ENCODE assay signal across 8 cellular contexts in the genomic region with DNA sequence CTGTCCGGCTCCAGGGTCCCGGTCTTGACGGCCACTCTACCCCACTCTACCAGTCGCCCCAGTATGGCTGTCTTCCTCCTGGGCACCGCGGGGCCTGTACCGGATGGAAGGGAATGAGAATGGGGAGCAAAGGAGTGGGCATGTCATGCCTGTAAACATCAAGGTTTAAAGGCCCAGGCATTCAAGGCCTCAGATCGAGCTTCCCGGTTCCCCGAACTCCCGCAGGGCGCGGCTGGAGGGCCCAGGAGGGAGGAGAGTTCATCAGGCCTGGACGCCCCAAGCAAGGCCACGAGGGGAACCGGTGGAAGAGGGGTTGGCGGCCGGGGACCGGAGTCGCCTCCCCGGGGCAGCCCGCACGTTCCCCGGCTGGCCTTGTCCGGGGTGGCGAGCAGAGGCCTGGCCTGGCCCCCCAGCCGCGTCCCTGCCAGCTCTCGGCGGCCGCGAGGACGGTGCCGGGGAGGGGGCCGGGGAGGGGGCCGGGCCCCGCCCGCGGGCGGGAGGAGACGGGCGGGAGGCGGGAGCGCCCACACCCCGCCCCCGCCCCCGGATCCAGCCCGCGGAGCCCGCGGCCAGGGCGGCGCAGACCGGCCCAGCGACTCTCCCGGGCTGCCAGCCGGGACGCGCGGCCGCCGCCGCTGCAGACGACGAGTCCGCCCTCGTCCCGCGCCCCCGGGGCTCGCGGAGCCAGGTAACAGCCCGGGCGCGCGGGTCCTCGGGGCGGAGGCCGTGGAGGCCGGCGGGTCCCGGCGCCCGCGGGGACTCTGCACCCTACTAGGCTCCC. TPM values are rescaled to one million over a fixed set of nuclear protein-coding genes. Genes with fewer than 3 reads are reported as not detected.
DNase-seq lines count a peak whose midpoint lies in the region; ATAC-seq and TF ChIP-seq lines count a peak whose summit lies in the region.

A gene with protein sequence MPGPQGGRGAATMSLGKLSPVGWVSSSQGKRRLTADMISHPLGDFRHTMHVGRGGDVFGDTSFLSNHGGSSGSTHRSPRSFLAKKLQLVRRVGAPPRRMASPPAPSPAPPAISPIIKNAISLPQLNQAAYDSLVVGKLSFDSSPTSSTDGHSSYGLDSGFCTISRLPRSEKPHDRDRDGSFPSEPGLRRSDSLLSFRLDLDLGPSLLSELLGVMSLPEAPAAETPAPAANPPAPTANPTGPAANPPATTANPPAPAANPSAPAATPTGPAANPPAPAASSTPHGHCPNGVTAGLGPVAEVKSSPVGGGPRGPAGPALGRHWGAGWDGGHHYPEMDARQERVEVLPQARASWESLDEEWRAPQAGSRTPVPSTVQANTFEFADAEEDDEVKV (plus strand): TSS at position 580 of the 781 bp plus-strand sequence. CDS start 5,870 bp downstream, outside the sequence.

- no peak for TF ChIP-seq RAD21 in liver (IDR thresholded peaks at IDR 0.05)

- H3K36me3 ChIP-seq in BJ (ENCODE audit: control insufficient read depth, insufficient read depth, low read length) (peaks cover 6% of the 10 kb centered on the region; the same call in 1 of the 2 replicates), duodenal mucosa (ENCODE audit: control insufficient read depth in 1 of 2, insufficient read depth in 2 of 2, low read length in 2 of 2) (peaks cover 0 to 3% of the 10 kb centered on the region in 2 donors), liver (ENCODE audit: control insufficient read depth in 4 of 4, insufficient read depth in 3 of 4, low read depth in 1 of 4, low read length in 3 of 4) (no peaks in the 10 kb centered on the region), stomach smooth muscle (ENCODE audit: control insufficient read depth in 2 of 2, insufficient read depth in 2 of 2, low read length in 2 of 2) (no peaks in the 10 kb centered on the region)

- H3K27me3 ChIP-seq in BJ (ENCODE audit: control insufficient read depth, insufficient read depth, low read length) = no peaks in the 10 kb centered on the region
- H3K27me3 ChIP-seq in duodenal mucosa (ENCODE audit: control insufficient read depth in 1 of 2, insufficient read depth in 2 of 2, low read length in 2 of 2) = no peaks in the 10 kb centered on the region
- H3K27me3 ChIP-seq in liver (ENCODE audit: control insufficient read depth in 4 of 4, insufficient read depth in 4 of 4, low read length in 3 of 4) = no peaks in the 10 kb centered on the region
- peaks cover 0 to 9% of the 10 kb centered on the region in 2 donors for H3K27me3 ChIP-seq in stomach smooth muscle (ENCODE audit: control insufficient read depth in 1 of 2, insufficient read depth in 2 of 2, low read length in 2 of 2)

- H3K4me1 ChIP-seq in duodenal mucosa (ENCODE audit: control insufficient read depth in 1 of 2, insufficient read depth in 2 of 2, low read length in 2 of 2) (peaks cover 61 to 67% of the 10 kb centered on the region in 2 donors), liver (ENCODE audit: control insufficient read depth in 4 of 4, insufficient read depth in 4 of 4, low read length in 3 of 4) (peaks cover 32 to 62% (median 50%) of the 10 kb centered on the region in 4 donors), stomach smooth muscle (ENCODE audit: control insufficient read depth, insufficient read depth, low read length) (peaks cover 51% of the 10 kb centered on the region)

- POLR2A ChIA-PET in BJ (lab: Charles Lee) = interaction anchor here (0.6 to 1.0 kb wide), 7 partner anchors 9 to 1278 kb away, joined by 3 to 16 read pairs (median 7); no protein-coding TSS in a partner anchor

- H3K4me3 ChIP-seq in BJ (ENCODE audit: low read depth, low read length) = peak within 1 kb of the TSS; percentile 83
- peak within 1 kb of the TSS; percentile 84 to 85 for H3K4me3 ChIP-seq in duodenal mucosa (ENCODE audit: low read depth in 1 of 2, low read length in 2 of 2)
- H3K4me3 ChIP-seq in liver (ENCODE audit: low read depth in 1 of 3, low read length in 3 of 3) = peak within 1 kb of the TSS; percentile 46 to 92 (median 87)
- H3K4me3 ChIP-seq in stomach smooth muscle (ENCODE audit: low read length in 2 of 2) = peak within 1 kb of the TSS; percentile 82 to 83

- DNase-seq in BJ (ENCODE audit: low read depth) (no peak), NCI-H460 (ENCODE audit: extremely low read depth, low read depth) (no peak), AML-193 (lab: John Stamatoyannopoulos, UW) (no peak)

- H3K27ac ChIP-seq in duodenal mucosa (ENCODE audit: low read depth, low read length) (peak within 1 kb of the TSS; percentile 95), liver (ENCODE audit: low read depth in 1 of 2, low read length in 2 of 2) (peak within 1 kb of the TSS; percentile 94 to 100), stomach smooth muscle (ENCODE audit: low read length) (peak within 1 kb of the TSS; percentile 81)

- H3K9ac ChIP-seq in duodenal mucosa (ENCODE audit: low read depth in 1 of 2, low read length in 2 of 2) (peak within 1 kb of the TSS; percentile 93 to 98), liver (ENCODE audit: low read depth in 1 of 2, low read length in 2 of 2) (peak within 1 kb of the TSS; percentile 75 to 93), stomach smooth muscle (ENCODE audit: low read length in 2 of 2) (peak within 1 kb of the TSS; percentile 84 to 87)

- CTCF ChIA-PET in BJ (lab: Yijun Ruan, JAX) = interaction anchor here (1.8 to 22.0 kb wide), 4 partner anchors 10 to 47 kb away, joined by 8 to 551 read pairs (median 12); a partner anchor contains a TSS

- ATAC-seq in HG02759 (IDR thresholded peaks at IDR 0.05; ENCODE audit: unreplicated experiment) (no peak), GM19035 (IDR thresholded peaks at IDR 0.05; ENCODE audit: unreplicated experiment) (no peak)

- H3K9me3 ChIP-seq in duodenal mucosa (ENCODE audit: control insufficient read depth in 1 of 2, low read length in 2 of 2) = no peaks in the 10 kb centered on the region
- no peaks in the 10 kb centered on the region for H3K9me3 ChIP-seq in liver (ENCODE audit: control insufficient read depth in 4 of 4, low read length in 3 of 4)
- no peaks in the 10 kb centered on the region for H3K9me3 ChIP-seq in stomach smooth muscle (ENCODE audit: control insufficient read depth in 2 of 2, low read length in 2 of 2)

- 4% methylated on average over 85 of the region's 85 CpGs for WGBS in liver

- TF ChIP-seq CTCF in BJ (IDR thresholded peaks at IDR 0.05; ENCODE audit: insufficient read depth, low read depth, low read length) (no peak), liver (IDR thresholded peaks at IDR 0.05; ENCODE audit: low read depth, low read length, missing input control) (no peak)

TF ChIP-seq in liver, 16 proteins besides CTCF, POLR2A, EP300 and RAD21 (continues in another document):
- TF ChIP-seq GABPA (IDR thresholded peaks at IDR 0.05 in 1 of 2, conservative IDR thresholded peaks at IDR 0.05 in 1 of 2) (no peak), RXRA (IDR thresholded peaks at IDR 0.05) (peak; percentile 32), JUND (IDR thresholded peaks at IDR 0.05) (no peak), SP1 (IDR thresholded peaks at IDR 0.05) (no peak), EGR1 (IDR thresholded peaks at IDR 0.05; ENCODE audit: low read depth in 2 of 2) (no peak), HNF4G (IDR thresholded peaks at IDR 0.05) (no peak), FOXA1 (IDR thresholded peaks at IDR 0.05) (no peak), HNF4A (conservative IDR thresholded peaks at IDR 0.05) (peak in 1 of 2 donors; percentile 6)
- TF ChIP-seq, protein P1, sequence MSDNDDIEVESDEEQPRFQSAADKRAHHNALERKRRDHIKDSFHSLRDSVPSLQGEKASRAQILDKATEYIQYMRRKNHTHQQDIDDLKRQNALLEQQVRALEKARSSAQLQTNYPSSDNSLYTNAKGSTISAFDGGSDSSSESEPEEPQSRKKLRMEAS (IDR thresholded peaks at IDR 0.05) = no peak
- TF ChIP-seq, protein P2, sequence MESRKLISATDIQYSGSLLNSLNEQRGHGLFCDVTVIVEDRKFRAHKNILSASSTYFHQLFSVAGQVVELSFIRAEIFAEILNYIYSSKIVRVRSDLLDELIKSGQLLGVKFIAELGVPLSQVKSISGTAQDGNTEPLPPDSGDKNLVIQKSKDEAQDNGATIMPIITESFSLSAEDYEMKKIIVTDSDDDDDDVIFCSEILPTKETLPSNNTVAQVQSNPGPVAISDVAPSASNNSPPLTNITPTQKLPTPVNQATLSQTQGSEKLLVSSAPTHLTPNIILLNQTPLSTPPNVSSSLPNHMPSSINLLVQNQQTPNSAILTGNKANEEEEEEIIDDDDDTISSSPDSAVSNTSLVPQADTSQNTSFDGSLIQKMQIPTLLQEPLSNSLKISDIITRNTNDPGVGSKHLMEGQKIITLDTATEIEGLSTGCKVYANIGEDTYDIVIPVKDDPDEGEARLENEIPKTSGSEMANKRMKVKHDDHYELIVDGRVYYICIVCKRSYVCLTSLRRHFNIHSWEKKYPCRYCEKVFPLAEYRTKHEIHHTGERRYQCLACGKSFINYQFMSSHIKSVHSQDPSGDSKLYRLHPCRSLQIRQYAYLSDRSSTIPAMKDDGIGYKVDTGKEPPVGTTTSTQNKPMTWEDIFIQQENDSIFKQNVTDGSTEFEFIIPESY (IDR thresholded peaks at IDR 0.05) = no peak

RNA-seq across cellular contexts. Expression of the gene that starts here (rescaled TPM):
- 19.1 and 36.3 TPM in 2 replicates for polyA plus RNA-seq in BJ (2011; rRNA removed)
- polyA minus RNA-seq in BJ (2011; rRNA and poly(A)+ RNA removed) = 17.2 and 25.5 TPM in 2 replicates
- total RNA-seq in NCI-H460 (2014; rRNA removed; shearing (Covaris generic)) = 43.7 and 59.0 TPM in 2 replicates
- 25.0 and 26.6 TPM in 2 replicates for polyA plus RNA-seq in NCI-H460 (2014; cell fraction: nucleus; rRNA removed)
- total RNA-seq in liver = 10 to 100 TPM; 10.2 to 18.8 TPM
- polyA plus RNA-seq in liver = 10 to 100 TPM; 43.6 to 66.6 TPM
